9 cellular contexts compared by ENCODE assay signal in the genomic region with DNA sequence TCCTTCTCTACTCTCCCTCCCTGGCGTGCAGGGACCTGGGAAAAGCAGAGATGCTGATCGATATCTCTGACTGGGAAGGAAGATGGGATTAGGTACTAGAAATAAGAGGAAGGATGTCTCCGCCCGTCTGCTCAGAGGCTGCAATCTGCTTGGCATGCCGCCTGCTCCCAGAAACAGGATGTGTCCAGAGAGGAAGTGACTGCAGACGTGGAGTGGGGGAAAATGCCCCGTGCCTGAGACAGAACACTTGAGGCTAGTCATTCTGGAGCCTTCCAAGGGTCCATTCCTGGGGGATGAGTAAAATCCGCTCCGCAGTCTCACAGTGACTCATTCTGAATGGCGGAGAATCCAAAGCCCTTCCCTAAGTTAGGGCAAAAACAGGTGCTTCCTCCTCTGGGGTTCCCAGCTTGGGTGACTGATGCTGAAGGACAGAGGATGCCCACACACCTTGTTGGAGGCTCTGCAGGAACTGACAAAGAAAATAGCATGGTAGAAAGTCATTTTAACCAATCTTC.
DNase-seq lines count a peak whose midpoint lies in the region; ATAC-seq and TF ChIP-seq lines count a peak whose summit lies in the region.
"Had no signal": no experiment of that assay in that cellular context is flagged by ENCODE, and none has a peak within 500 bp of the region (broad histone marks: within the 10 kb centered on the region; RNA-seq: fewer than 3 reads in every experiment).

No MANE protein-coding gene starts in this region.

- ATAC-seq in GM18870 (IDR thresholded peaks at IDR 0.05; ENCODE audit: unreplicated experiment): no peak

- peak; percentile 27 for DNase-seq in NCI-H510A treated with DMSO at 0.1 percent for 48 hours (lab: John Stamatoyannopoulos, UW)
- DNase-seq in NCI-H510A (lab: John Stamatoyannopoulos, UW): no peak
- peak; percentile 31 for DNase-seq in SKM-1 (lab: John Stamatoyannopoulos, UW; ENCODE audit: unreplicated experiment)
- DNase-seq in fibroblast of pulmonary artery (ENCODE audit: low read depth): peak; percentile 99
- peak; percentile 99 for DNase-seq in non-pigmented ciliary epithelial cell (ENCODE audit: low read depth)
- DNase-seq in activated CD4-positive, alpha-beta T cell treated with anti-CD3 and anti-CD28 coated beads, Interleukin-2, amount 50 U/mL, for 48 hours: no peak
- DNase-seq in D341Med (ENCODE audit: low spot score): no peak
- DNase-seq: DND-41 had no signal

- H3K4me3 ChIP-seq in fibroblast of pulmonary artery (replicated peaks; ENCODE audit: low read depth, low read length): no peak overlapping the region

- no peak for TF ChIP-seq CTCF in fibroblast of pulmonary artery (IDR thresholded peaks at IDR 0.05; ENCODE audit: low read length, missing control alignments)

Comparison
In these comparisons a context has a peak if more than half of its experiments do, and no peak if none do; other contexts are left out.
1. DNase-seq: peak in NCI-H510A treated with DMSO at 0.1 percent for 48 hours (single experiment), SKM-1 (single experiment), fibroblast of pulmonary artery (single experiment) and non-pigmented ciliary epithelial cell (single experiment); none in NCI-H510A (single experiment), activated CD4-positive, alpha-beta T cell treated with anti-CD3 and anti-CD28 coated beads, Interleukin-2, amount 50 U/mL, for 48 hours (0 of 2) and D341Med (single experiment).